8 cellular contexts compared by ENCODE assay signal in genomic region chrX:40095588-40096394, GRCh38. TPM values are rescaled to one million over a fixed set of nuclear protein-coding genes. Genes with fewer than 3 reads are reported as not detected.
DNase-seq lines count a peak whose midpoint lies in the region; ATAC-seq, FAIRE-seq and TF ChIP-seq lines count a peak whose summit lies in the region.

No MANE protein-coding gene starts in this region.

- H3K36me3 Mint-ChIP-seq in T-cell (no peaks in the 10 kb centered on the region), nephron (ENCODE audit: low read depth) (no peaks in the 10 kb centered on the region)

- H3K4me3 ChIP-seq in endocrine pancreas (ENCODE audit: control insufficient read depth, insufficient read depth, low read length), result peak overlapping the region; percentile 60

- TF ChIP-seq CTCF in nephron (IDR thresholded peaks at IDR 0.05; ENCODE audit: unreplicated experiment in 3 of 3), result no peak

- DNase-seq in 8988T (peak; percentile 24), GM12891 (ENCODE audit: insufficient read length, low spot score) (no peak), T-cell (peak in 7 of 34 experiments; percentile 15 to 36 (median 21)), NCI-H1105 (lab: John Stamatoyannopoulos, UW) (no peak), dedifferentiated amniotic fluid mesenchymal stem cell (ENCODE audit: extremely low spot score) (no peak)

- H3K27me3 ChIP-seq in endocrine pancreas (ENCODE audit: control insufficient read depth, insufficient read depth, low read length), result no peaks in the 10 kb centered on the region

- H3K4me1 Mint-ChIP-seq in T-cell (peaks cover 34 to 49% (median 37%) of the 10 kb centered on the region in 3 donors), nephron (peaks cover 43% of the 10 kb centered on the region)

- H3K36me3 ChIP-seq in endocrine pancreas (ENCODE audit: control insufficient read depth, insufficient read depth, low read length), result no peaks in the 10 kb centered on the region

- POLR2A ChIA-PET in T-cell (lab: Charles Lee), result interaction anchor here (0.5 to 1.2 kb wide), 5 partner anchors 11 to 483 kb away, joined by 4 to 7 read pairs (median 4); no protein-coding TSS in a partner anchor

- FAIRE-seq in GM12891 (lab: Jason Lieb, UNC), result peak; percentile 85

- no peaks in the 10 kb centered on the region for H3K9me3 ChIP-seq in endocrine pancreas (ENCODE audit: control insufficient read depth, low read length)

- peak overlapping the region; percentile 88 to 95 (median 88) for H3K4me3 Mint-ChIP-seq in T-cell
- H3K4me3 Mint-ChIP-seq in nephron, result peak overlapping the region; percentile 86 to 96 (median 91)

- H3K9me3 Mint-ChIP-seq in T-cell (no peaks in the 10 kb centered on the region), nephron (peaks cover 8% of the 10 kb centered on the region)

- CTCF ChIA-PET in T-cell (lab: Charles Lee), result interaction anchor here in 1 of 2 donors (0.6 kb wide), 1 partner anchor 53 kb away, joined by 6 read pairs; no protein-coding TSS in a partner anchor

- H3K9ac ChIP-seq in endocrine pancreas (ENCODE audit: control insufficient read depth, insufficient read depth, low read length), result peak overlapping the region; percentile 60

- peaks cover 0 to 20% of the 10 kb centered on the region in 2 donors for H3K27me3 Mint-ChIP-seq in T-cell
- peaks cover 15% of the 10 kb centered on the region for H3K27me3 Mint-ChIP-seq in nephron (ENCODE audit: low read depth)

- TF ChIP-seq POLR2A in GM12891 (IDR thresholded peaks at IDR 0.05; ENCODE audit: low read depth, low read length), result no peak

- H3K4me1 ChIP-seq in endocrine pancreas (ENCODE audit: control insufficient read depth, insufficient read depth, low read length), result peaks cover 5% of the 10 kb centered on the region

- ATAC-seq in T-cell (replicated peaks in 1 of 4) (peak in 1 of 4 experiments; percentile 15), GM19397 (IDR thresholded peaks at IDR 0.05; ENCODE audit: unreplicated experiment) (no peak)

- peak overlapping the region; percentile 83 to 86 for H3K27ac Mint-ChIP-seq in T-cell
- peak overlapping the region; percentile 95 to 98 (median 96) for H3K27ac Mint-ChIP-seq in nephron

TF ChIP-seq in GM12891, 5 proteins besides CTCF, POLR2A, EP300 and RAD21:
- no peak for TF ChIP-seq SPI1 (IDR thresholded peaks at IDR 0.05; ENCODE audit: low read depth, low read length)
- no peak for TF ChIP-seq POU2F2 (IDR thresholded peaks at IDR 0.05; ENCODE audit: low read depth, low read length)
- no peak for TF ChIP-seq PAX5 (IDR thresholded peaks at IDR 0.05; ENCODE audit: insufficient read depth, low read length, severe bottlenecking)
- TF ChIP-seq TAF1 (IDR thresholded peaks at IDR 0.05; ENCODE audit: low read depth, low read length), result no peak
- TF ChIP-seq POLR2AphosphoS5 (IDR thresholded peaks at IDR 0.05; ENCODE audit: low read depth, low read length), result no peak

RNA-seq across cellular contexts. Expression of gene BCOR, which starts 2.0 kb away (rescaled TPM):
- 5.5 TPM for polyA plus RNA-seq in GM12891 (2012; ENCODE audit: low read depth, missing spikeins)
- 10 to 100 TPM; 24.4 to 49.2 (median 42.2) TPM for total RNA-seq in T-cell
